ENCODE assay signal across 25 cellular contexts in genomic region chr14:31592122-31592521, GRCh38.
"Had no signal": no experiment of that assay in that cellular context is flagged by ENCODE, and none has a peak within 500 bp of the region (broad histone marks: within the 10 kb centered on the region; RNA-seq: fewer than 3 reads in every experiment).

No MANE protein-coding gene starts in this region.

- H3K4me3 ChIP-seq: colonic mucosa, esophagus squamous epithelium, gastrocnemius medialis, heart right ventricle, left lung, lower lobe of right lung had no signal

- H3K9me3 ChIP-seq: colonic mucosa, esophagus squamous epithelium, gastrocnemius medialis, heart right ventricle, left lung, lower lobe of right lung had no signal

- H3K27me3 Mint-ChIP-seq: dendritic cell treated with granulocyte-macrophage colony-stimulating factor and Interleukin-4, amounts not matched to agents 40 ng/mL and 50 ng/mL, for 4 days; effector memory CD8-positive, alpha-beta T cell had no signal

- H3K27ac ChIP-seq: colonic mucosa, epithelial cell of prostate, esophagus squamous epithelium, gastrocnemius medialis, heart right ventricle, left lung, lower lobe of right lung had no signal

- H3K4me1 ChIP-seq: colonic mucosa, esophagus squamous epithelium, left lung, lower lobe of right lung had no signal

- H3K4me3 Mint-ChIP-seq: dendritic cell treated with granulocyte-macrophage colony-stimulating factor and Interleukin-4, amounts not matched to agents 40 ng/mL and 50 ng/mL, for 4 days; effector memory CD8-positive, alpha-beta T cell; endodermal cell; mesothelial cell of epicardium had no signal

- H3K36me3 ChIP-seq: colonic mucosa, esophagus squamous epithelium, gastrocnemius medialis, heart right ventricle, left lung, lower lobe of right lung had no signal

- DNase-seq: colonic mucosa; cortex of kidney; effector CD8-positive, alpha-beta T cell; effector memory CD8-positive, alpha-beta T cell; endodermal cell; erythroblast; esophagus squamous epithelium; foreskin melanocyte; gastrocnemius medialis; glutamatergic neuron; head of caudate nucleus; heart right ventricle; hippocampal formation; islet precursor cell; kidney; kidney glomerular epithelial cell; left lung; left ventricle myocardium superior; lower lobe of right lung; mesenchymal stem cell had no signal

- H3K27me3 ChIP-seq: colonic mucosa, esophagus squamous epithelium, gastrocnemius medialis, heart right ventricle, left lung had no signal

- ATAC-seq: effector memory CD8-positive, alpha-beta T cell; esophagus mucosa; gastrocnemius medialis; heart right ventricle; left lung; left ventricle myocardium superior; lower lobe of right lung had no signal

- FAIRE-seq: endometrium, kidney had no signal

- H3K27ac Mint-ChIP-seq: dendritic cell treated with granulocyte-macrophage colony-stimulating factor and Interleukin-4, amounts not matched to agents 40 ng/mL and 50 ng/mL, for 4 days; effector memory CD8-positive, alpha-beta T cell; endodermal cell; mesothelial cell of epicardium had no signal

- H3K9me3 Mint-ChIP-seq: dendritic cell treated with granulocyte-macrophage colony-stimulating factor and Interleukin-4, amounts not matched to agents 40 ng/mL and 50 ng/mL, for 4 days; effector memory CD8-positive, alpha-beta T cell; endodermal cell; mesothelial cell of epicardium had no signal
